Comparison of ENCODE assay signal across 1 cellular context in the genomic region with DNA sequence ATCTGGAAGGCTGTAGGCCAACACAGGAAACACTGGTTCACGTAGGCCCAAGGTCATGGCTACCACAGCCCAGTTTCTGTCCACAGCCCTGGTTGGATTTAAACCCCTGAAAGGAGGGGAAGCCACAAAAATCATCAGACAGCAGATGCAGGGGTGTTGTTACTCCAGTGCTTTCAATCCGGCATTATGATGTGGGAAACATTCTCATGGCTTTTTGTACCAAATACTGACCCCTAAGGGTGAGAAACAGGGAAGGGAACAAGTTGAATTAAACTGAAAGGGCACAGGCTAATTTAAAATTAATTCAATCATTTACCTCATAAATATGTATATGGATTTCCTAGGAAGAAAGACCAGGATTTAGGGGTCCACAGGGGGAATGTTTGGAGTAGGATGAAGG.
TF ChIP-seq lines count a peak whose summit lies in the region.

No MANE protein-coding gene starts in this region.

TF ChIP-seq in GM23338, 12 proteins besides CTCF, POLR2A, EP300 and RAD21 (continued from another document):
- TF ChIP-seq, protein P1, sequence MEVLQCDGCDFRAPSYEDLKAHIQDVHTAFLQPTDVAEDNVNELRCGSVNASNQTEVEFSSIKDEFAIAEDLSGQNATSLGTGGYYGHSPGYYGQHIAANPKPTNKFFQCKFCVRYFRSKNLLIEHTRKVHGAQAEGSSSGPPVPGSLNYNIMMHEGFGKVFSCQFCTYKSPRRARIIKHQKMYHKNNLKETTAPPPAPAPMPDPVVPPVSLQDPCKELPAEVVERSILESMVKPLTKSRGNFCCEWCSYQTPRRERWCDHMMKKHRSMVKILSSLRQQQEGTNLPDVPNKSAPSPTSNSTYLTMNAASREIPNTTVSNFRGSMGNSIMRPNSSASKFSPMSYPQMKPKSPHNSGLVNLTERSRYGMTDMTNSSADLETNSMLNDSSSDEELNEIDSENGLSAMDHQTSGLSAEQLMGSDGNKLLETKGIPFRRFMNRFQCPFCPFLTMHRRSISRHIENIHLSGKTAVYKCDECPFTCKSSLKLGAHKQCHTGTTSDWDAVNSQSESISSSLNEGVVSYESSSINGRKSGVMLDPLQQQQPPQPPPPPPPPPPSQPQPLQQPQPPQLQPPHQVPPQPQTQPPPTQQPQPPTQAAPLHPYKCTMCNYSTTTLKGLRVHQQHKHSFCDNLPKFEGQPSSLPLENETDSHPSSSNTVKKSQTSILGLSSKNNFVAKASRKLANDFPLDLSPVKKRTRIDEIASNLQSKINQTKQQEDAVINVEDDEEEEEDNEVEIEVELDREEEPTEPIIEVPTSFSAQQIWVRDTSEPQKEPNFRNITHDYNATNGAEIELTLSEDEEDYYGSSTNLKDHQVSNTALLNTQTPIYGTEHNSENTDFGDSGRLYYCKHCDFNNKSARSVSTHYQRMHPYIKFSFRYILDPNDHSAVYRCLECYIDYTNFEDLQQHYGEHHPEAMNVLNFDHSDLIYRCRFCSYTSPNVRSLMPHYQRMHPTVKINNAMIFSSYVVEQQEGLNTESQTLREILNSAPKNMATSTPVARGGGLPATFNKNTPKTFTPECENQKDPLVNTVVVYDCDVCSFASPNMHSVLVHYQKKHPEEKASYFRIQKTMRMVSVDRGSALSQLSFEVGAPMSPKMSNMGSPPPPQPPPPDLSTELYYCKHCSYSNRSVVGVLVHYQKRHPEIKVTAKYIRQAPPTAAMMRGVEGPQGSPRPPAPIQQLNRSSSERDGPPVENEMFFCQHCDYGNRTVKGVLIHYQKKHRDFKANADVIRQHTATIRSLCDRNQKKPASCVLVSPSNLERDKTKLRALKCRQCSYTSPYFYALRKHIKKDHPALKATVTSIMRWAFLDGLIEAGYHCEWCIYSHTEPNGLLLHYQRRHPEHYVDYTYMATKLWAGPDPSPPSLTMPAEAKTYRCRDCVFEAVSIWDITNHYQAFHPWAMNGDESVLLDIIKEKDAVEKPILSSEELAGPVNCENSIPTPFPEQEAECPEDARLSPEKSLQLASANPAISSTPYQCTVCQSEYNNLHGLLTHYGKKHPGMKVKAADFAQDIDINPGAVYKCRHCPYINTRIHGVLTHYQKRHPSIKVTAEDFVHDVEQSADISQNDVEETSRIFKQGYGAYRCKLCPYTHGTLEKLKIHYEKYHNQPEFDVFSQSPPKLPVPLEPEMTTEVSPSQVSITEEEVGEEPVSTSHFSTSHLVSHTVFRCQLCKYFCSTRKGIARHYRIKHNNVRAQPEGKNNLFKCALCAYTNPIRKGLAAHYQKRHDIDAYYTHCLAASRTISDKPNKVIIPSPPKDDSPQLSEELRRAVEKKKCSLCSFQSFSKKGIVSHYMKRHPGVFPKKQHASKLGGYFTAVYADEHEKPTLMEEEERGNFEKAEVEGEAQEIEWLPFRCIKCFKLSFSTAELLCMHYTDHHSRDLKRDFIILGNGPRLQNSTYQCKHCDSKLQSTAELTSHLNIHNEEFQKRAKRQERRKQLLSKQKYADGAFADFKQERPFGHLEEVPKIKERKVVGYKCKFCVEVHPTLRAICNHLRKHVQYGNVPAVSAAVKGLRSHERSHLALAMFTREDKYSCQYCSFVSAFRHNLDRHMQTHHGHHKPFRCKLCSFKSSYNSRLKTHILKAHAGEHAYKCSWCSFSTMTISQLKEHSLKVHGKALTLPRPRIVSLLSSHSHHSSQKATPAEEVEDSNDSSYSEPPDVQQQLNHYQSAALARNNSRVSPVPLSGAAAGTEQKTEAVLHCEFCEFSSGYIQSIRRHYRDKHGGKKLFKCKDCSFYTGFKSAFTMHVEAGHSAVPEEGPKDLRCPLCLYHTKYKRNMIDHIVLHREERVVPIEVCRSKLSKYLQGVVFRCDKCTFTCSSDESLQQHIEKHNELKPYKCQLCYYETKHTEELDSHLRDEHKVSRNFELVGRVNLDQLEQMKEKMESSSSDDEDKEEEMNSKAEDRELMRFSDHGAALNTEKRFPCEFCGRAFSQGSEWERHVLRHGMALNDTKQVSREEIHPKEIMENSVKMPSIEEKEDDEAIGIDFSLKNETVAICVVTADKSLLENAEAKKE (CRISPR knock-in tag; IDR thresholded peaks at IDR 0.05), result no peak
- no peak for TF ChIP-seq STAT1 (IDR thresholded peaks at IDR 0.05; ENCODE audit: unreplicated experiment)
- no peak for TF ChIP-seq EZH2 (IDR thresholded peaks at IDR 0.05; ENCODE audit: low read depth, unreplicated experiment)
- no peak for TF ChIP-seq REST (IDR thresholded peaks at IDR 0.05; ENCODE audit: unreplicated experiment)
- no peak for TF ChIP-seq JUNB (IDR thresholded peaks at IDR 0.05; ENCODE audit: unreplicated experiment)
- TF ChIP-seq NANOG (IDR thresholded peaks at IDR 0.05; ENCODE audit: borderline replicate concordance), result no peak
- no peak for TF ChIP-seq CREB1 (CRISPR knock-in tag; IDR thresholded peaks at IDR 0.05; ENCODE audit: low read depth)
- no peak for TF ChIP-seq ETS1 (IDR thresholded peaks at IDR 0.05)
- no peak for TF ChIP-seq EZH2phosphoT487 (IDR thresholded peaks at IDR 0.05; ENCODE audit: unreplicated experiment)
- no peak for TF ChIP-seq ZNF114 (CRISPR knock-in tag; IDR thresholded peaks at IDR 0.05)
- TF ChIP-seq ZNF331 (CRISPR knock-in tag; IDR thresholded peaks at IDR 0.05; ENCODE audit: low read depth), result no peak
TF ChIP-seq in GM23338: peak in this region for 0.
